Comparison of ENCODE assay signal across 8 cellular contexts in genomic region chr16:23060458-23061320, GRCh38.
A peak's percentile ranks its signal among the peaks of the same experiment; 100 is the strongest.
DNase-seq lines count a peak whose midpoint lies in the region; ATAC-seq and TF ChIP-seq lines count a peak whose summit lies in the region.

No MANE protein-coding gene starts in this region.

- H3K4me3 ChIP-seq in neutrophil (ENCODE audit: low read depth in 1 of 2, low read length in 1 of 2) (no peak overlapping the region), thyroid gland (replicated peaks in 1 of 3) (no peak overlapping the region)

- H3K9me3 ChIP-seq in neutrophil (no peaks in the 10 kb centered on the region), thyroid gland (no peaks in the 10 kb centered on the region)

- no peaks in the 10 kb centered on the region for H3K36me3 ChIP-seq in neutrophil
- no peaks in the 10 kb centered on the region for H3K36me3 ChIP-seq in thyroid gland

- intact Hi-C loops in thyroid gland (cut with DNase I): no loop called here

- in situ Hi-C loops in KBM-7 (cut with MboI; ENCODE audit: low pct_unique_long_range_greater_than_20kb, low sequenced_read_pairs): no loop called here

- H3K27ac ChIP-seq in neutrophil (no peak overlapping the region), thyroid gland (no peak overlapping the region)

- 23 to 24% methylated on average over 9 of the region's 9 CpGs for WGBS in thyroid gland, 2 donors

- TF ChIP-seq CTCF in neutrophil (IDR thresholded peaks at IDR 0.05) (peak; percentile 50), thyroid gland (IDR thresholded peaks at IDR 0.05) (peak; percentile 43 to 86 (median 66))

- no peak for TF ChIP-seq POLR2A in thyroid gland (IDR thresholded peaks at IDR 0.05)

- H3K4me1 ChIP-seq in neutrophil (ENCODE audit: control insufficient read depth in 1 of 2, insufficient read depth in 1 of 2, low read depth in 1 of 2, low read length in 1 of 2) (no peaks in the 10 kb centered on the region), thyroid gland (no peaks in the 10 kb centered on the region)

- no peak for ATAC-seq in HG03108 (IDR thresholded peaks at IDR 0.05; ENCODE audit: unreplicated experiment)

- DNase-seq in DMS79 (lab: John Stamatoyannopoulos, UW): peak; percentile 39
- DNase-seq in KBM-7: peak; percentile 70
- peak; percentile 76 for DNase-seq in RKO (ENCODE audit: low spot score)
- peak; percentile 11 for DNase-seq in activated T-helper 1 cell treated with Interleukin-2 at 50 U/mL for 16 hours (ENCODE audit: low read depth)
- DNase-seq in fibroblast of the conjunctiva (ENCODE audit: low read depth): peak; percentile 58
- peak; percentile 71 for DNase-seq in thyroid gland

- H3K27me3 ChIP-seq in neutrophil (peaks cover 24% of the 10 kb centered on the region), thyroid gland (no peaks in the 10 kb centered on the region)

Comparison
In these comparisons a context has a peak if more than half of its experiments do, and no peak if none do; other contexts are left out.
1. DNase-seq: peak in every context shown above with its lines; median percentile 76 in RKO; 71 in thyroid gland; 70 in KBM-7; 58 in fibroblast of the conjunctiva; 39 in DMS79; 11 in activated T-helper 1 cell treated with Interleukin-2 at 50 U/mL for 16 hours.